8 cellular contexts compared by ENCODE assay signal in the genomic region with DNA sequence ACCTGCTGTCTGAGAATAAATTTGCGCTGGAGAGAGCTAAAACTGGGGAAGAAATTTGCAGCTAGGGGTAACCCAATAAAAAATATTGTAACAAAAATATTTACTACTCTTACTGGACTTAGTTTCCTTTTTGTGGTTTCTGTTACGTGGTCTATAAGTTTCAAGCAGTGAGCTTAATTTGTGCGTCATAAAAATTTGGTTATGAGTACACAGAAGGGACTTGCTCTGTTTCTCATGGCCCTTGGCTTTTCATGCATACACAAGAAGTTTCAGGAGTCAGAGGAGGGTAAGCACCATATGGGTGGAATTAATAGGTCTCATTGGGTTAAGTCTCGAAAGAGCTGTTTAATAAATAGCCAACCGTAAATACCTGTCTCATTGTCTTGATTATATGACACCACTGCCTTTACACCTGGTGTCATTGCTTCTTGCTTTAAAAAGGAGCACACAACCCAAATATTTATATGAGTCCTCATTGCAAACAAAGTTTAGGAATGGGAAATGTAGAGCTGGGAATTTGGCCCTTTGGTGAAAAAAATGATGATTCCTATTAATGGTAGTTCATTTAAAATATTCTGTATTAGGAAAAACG. TPM values are rescaled to one million over a fixed set of nuclear protein-coding genes. Genes with fewer than 3 reads are reported as not detected.
DNase-seq lines count a peak whose midpoint lies in the region; ATAC-seq and TF ChIP-seq lines count a peak whose summit lies in the region.

No MANE protein-coding gene starts in this region.

- H3K36me3 ChIP-seq in IMR-90 (ENCODE audit: control insufficient read depth, insufficient read depth, low read length): no peaks in the 10 kb centered on the region

- H3K9me3 Mint-ChIP-seq in central memory CD8-positive, alpha-beta T cell: no peaks in the 10 kb centered on the region
- peaks cover 7% of the 10 kb centered on the region for H3K9me3 Mint-ChIP-seq in nephron

- in situ Hi-C loops in GM13976 (cut with MboI; ENCODE audit: low sequenced_read_pairs, unreplicated experiment) (no loop called here), IMR-90 (cut with MboI; ENCODE audit: low sequenced_read_pairs) (loop anchor here (10.0 kb wide), 1 partner anchor 126 kb away; no protein-coding TSS in a partner anchor)

- peak overlapping the region; percentile 25; the same call in 1 of the 2 replicates for H2AK5ac ChIP-seq in IMR-90 (ENCODE audit: low read depth, low read length)

- H3K4me1 ChIP-seq in IMR-90 (ENCODE audit: control insufficient read depth, insufficient read depth, low read length): peaks cover 11% of the 10 kb centered on the region

- no peaks in the 10 kb centered on the region for H3K27me3 ChIP-seq in IMR-90 (ENCODE audit: control insufficient read depth, insufficient read depth, low read length)

- H3K79me1 ChIP-seq in IMR-90 (ENCODE audit: low read depth in 1 of 2, low read length in 2 of 2): peaks cover 3 to 50% of the 10 kb centered on the region in 2 experiments; a peak in 3 of 4 replicates

- peak overlapping the region; percentile 90 for H3K4me2 ChIP-seq in IMR-90 (ENCODE audit: low read depth, low read length)

- H3K27ac ChIP-seq in IMR-90 (ENCODE audit: insufficient read depth, low read length) (peak overlapping the region; percentile 67), caudate nucleus (ENCODE audit: low read depth, low read length) (no peak overlapping the region)

- H3K56ac ChIP-seq in IMR-90 (ENCODE audit: extremely low read depth, insufficient read depth, low read length): peak overlapping the region; percentile 37

- H2BK20ac ChIP-seq in IMR-90 (ENCODE audit: low read depth, low read length): peak overlapping the region; percentile 57; the same call in 1 of the 2 replicates

- H3K4me3 ChIP-seq in IMR-90 (ENCODE audit: insufficient read depth, low read depth, low read length): peak overlapping the region; percentile 96

- BruUV-seq in IMR-90 (replicated peaks; lab: Mats Ljungman, UMichigan): TSS peak; percentile 34

- peak overlapping the region; percentile 97 for H4K91ac ChIP-seq in IMR-90 (ENCODE audit: insufficient read depth, low read depth, low read length)

- WGBS in IMR-90 (ENCODE audit: extremely low coverage in 2 of 2, insufficient read length in 1 of 2), 2 experiments: 78% methylated on average over 2 of the region's 6 CpGs; no CpG with 5 or more reads in 1 of the 2 experiments

- TF ChIP-seq CTCF in GM13976 (IDR thresholded peaks at IDR 0.05; ENCODE audit: borderline replicate concordance, control extremely low read depth, extremely low read depth, insufficient read depth, missing control alignments) (no peak), IMR-90 (conservative IDR thresholded peaks at IDR 0.05; ENCODE audit: low read depth, low read length) (no peak), nephron (IDR thresholded peaks at IDR 0.05; ENCODE audit: unreplicated experiment in 3 of 3) (no peak)

- no peaks in the 10 kb centered on the region for H3K9me3 ChIP-seq in IMR-90 (ENCODE audit: control insufficient read depth, insufficient read depth, low read length)

- dilution Hi-C loops in IMR-90 (cut with HindIII; ENCODE audit: low sequenced_read_pairs, unreplicated experiment): no loop called here

- H3K9ac ChIP-seq in IMR-90 (ENCODE audit: low read depth, low read length): peak overlapping the region; percentile 44; the same call in 1 of the 2 replicates

- H4K20me1 ChIP-seq in IMR-90 (ENCODE audit: insufficient read depth, low read length): peaks cover 61% of the 10 kb centered on the region

- H4K8ac ChIP-seq in IMR-90 (ENCODE audit: low read depth in 2 of 2, low read length in 2 of 2): peak overlapping the region; percentile 9 to 23; a peak in 3 of 4 replicates

- peak overlapping the region; percentile 72 for H3K27ac Mint-ChIP-seq in central memory CD8-positive, alpha-beta T cell (ENCODE audit: low read depth)
- peak overlapping the region; percentile 58 to 90 (median 86) for H3K27ac Mint-ChIP-seq in nephron

- H3K4me3 Mint-ChIP-seq in central memory CD8-positive, alpha-beta T cell: peak overlapping the region; percentile 82
- H3K4me3 Mint-ChIP-seq in nephron: peak overlapping the region; percentile 85 to 93 (median 92)

- H3K9me1 ChIP-seq in IMR-90 (ENCODE audit: insufficient read depth, low read length): peaks cover 11% of the 10 kb centered on the region

- TF ChIP-seq RAD21 in IMR-90 (IDR thresholded peaks at IDR 0.05; ENCODE audit: low read length): no peak

- no peaks in the 10 kb centered on the region for H3K27me3 Mint-ChIP-seq in central memory CD8-positive, alpha-beta T cell
- no peaks in the 10 kb centered on the region for H3K27me3 Mint-ChIP-seq in nephron (ENCODE audit: low read depth)

- intact Hi-C loops in IMR-90 (cut with micrococcal nuclease): loop anchor here (1.0 to 2.0 kb wide), 3 partner anchors 42 to 136 kb away; no protein-coding TSS in a partner anchor

- peak overlapping the region; percentile 19; the same call in 1 of the 2 replicates for H4K5ac ChIP-seq in IMR-90 (ENCODE audit: low read depth, low read length)

- POLR2A ChIA-PET in IMR-90 (lab: Charles Lee; ENCODE audit: unreplicated experiment): interaction anchor here (0.6 to 2.8 kb wide), 6 partner anchors 42 to 155 kb away, joined by 3 to 14 read pairs (median 3); no protein-coding TSS in a partner anchor

- H2BK5ac ChIP-seq in IMR-90 (ENCODE audit: low read depth, low read length, poor library complexity, severe bottlenecking): peak overlapping the region; percentile 95

- peak overlapping the region; percentile 91; the same call in 1 of the 2 replicates for H2BK120ac ChIP-seq in IMR-90 (ENCODE audit: low read depth, low read length)

- H2BK15ac ChIP-seq in IMR-90 (ENCODE audit: low read depth, low read length): no peak overlapping the region

- ATAC-seq in GM21529 (IDR thresholded peaks at IDR 0.05; ENCODE audit: unreplicated experiment) (peak; percentile 70), IMR-90 (ENCODE audit: low read depth) (no peak)
- peak; percentile 19 for ATAC-seq in central memory CD8-positive, alpha-beta T cell (replicated peaks; ENCODE audit: extremely low read depth, poor library complexity, severe bottlenecking)

- TF ChIP-seq POLR2A in IMR-90 (IDR thresholded peaks at IDR 0.05; ENCODE audit: low read depth, low read length): no peak

- CTCF ChIA-PET in IMR-90 (lab: Yijun Ruan, JAX): interaction anchor here (1.1 to 1.5 kb wide), 2 partner anchors 35 to 61 kb away, joined by 3 to 4 read pairs; no protein-coding TSS in a partner anchor

- H3K14ac ChIP-seq in IMR-90 (replicated peaks; ENCODE audit: low read depth, low read length): peak overlapping the region; percentile 100

- peak overlapping the region; percentile 56 for H2AK9ac ChIP-seq in IMR-90 (replicated peaks; ENCODE audit: low read depth, low read length, poor library complexity)

- H3K18ac ChIP-seq in IMR-90 (ENCODE audit: low read depth, low read length): peak overlapping the region; percentile 86

- H2AFZ ChIP-seq in IMR-90 (replicated peaks; ENCODE audit: low read length, poor library complexity): no peak overlapping the region

- peaks cover 26% of the 10 kb centered on the region for H3K4me1 Mint-ChIP-seq in central memory CD8-positive, alpha-beta T cell
- peaks cover 50% of the 10 kb centered on the region for H3K4me1 Mint-ChIP-seq in nephron

- H3K36me3 Mint-ChIP-seq in central memory CD8-positive, alpha-beta T cell (ENCODE audit: insufficient read depth): peaks cover 9% of the 10 kb centered on the region
- peaks cover 9% of the 10 kb centered on the region for H3K36me3 Mint-ChIP-seq in nephron (ENCODE audit: low read depth)

- H3K23ac ChIP-seq in IMR-90 (ENCODE audit: low read depth, low read length): peak overlapping the region; percentile 100; the same call in 1 of the 2 replicates

- peak overlapping the region; percentile 99 for H3K4ac ChIP-seq in IMR-90 (ENCODE audit: low read depth, low read length)

- DNase-seq in GM13976 (ENCODE audit: low spot score) (peak; percentile 73), IMR-90 (peak; percentile 56), NCI-H345 (lab: John Stamatoyannopoulos, UW) (no peak), caudate nucleus (lab: John Stamatoyannopoulos, UW) (no peak), SK-N-DZ (ENCODE audit: low spot score) (no peak)
- DNase-seq in central memory CD8-positive, alpha-beta T cell (ENCODE audit: low spot score in 2 of 2): no peak

TF ChIP-seq in IMR-90, 13 proteins besides CTCF, POLR2A, EP300 and RAD21:
- TF ChIP-seq CHD1 (IDR thresholded peaks at IDR 0.05; ENCODE audit: low read depth, low read length) (peak; percentile 30; the same call in 1 of the 2 replicates), RFX5 (IDR thresholded peaks at IDR 0.05; ENCODE audit: low read depth, low read length) (no peak)

RNA-seq across cellular contexts. Expression of gene BACH1, which starts 1.9 kb away (rescaled TPM):
- total RNA-seq in IMR-90 (2012; rRNA removed): 108 and 132 TPM in 2 replicates
- polyA plus RNA-seq in IMR-90 (2012; rRNA removed): 19.6 and 23.1 TPM in 2 replicates
- 8.3 and 11.9 TPM in 2 replicates for polyA plus RNA-seq in IMR-90 (2012; cell fraction: cytosol; rRNA removed)
- 7.9 and 44.3 TPM in 2 replicates for polyA plus RNA-seq in IMR-90 (2012; cell fraction: nucleus; rRNA removed; ENCODE audit: low replicate concordance)
- 21.6 and 23.2 TPM in 2 replicates for polyA plus RNA-seq in SK-N-DZ (2014; cell fraction: cytosol; rRNA removed)
- polyA plus RNA-seq in SK-N-DZ (2014; cell fraction: nucleus; rRNA removed): 8.3 and 13.4 TPM in 2 replicates

Comparison
In these comparisons a context has a peak if more than half of its experiments do, and no peak if none do; other contexts are left out.
1. DNase-seq: peak in GM13976 (single experiment) and IMR-90 (single experiment); none in central memory CD8-positive, alpha-beta T cell (0 of 2), NCI-H345 (single experiment), caudate nucleus (0 of 61) and SK-N-DZ (single experiment).